Comparison of ENCODE assay signal across 8 cellular contexts in genomic region chr1:150575518-150576366, GRCh38. TPM values are rescaled to one million over a fixed set of nuclear protein-coding genes. Genes with fewer than 3 reads are reported as not detected.
DNase-seq lines count a peak whose midpoint lies in the region; ATAC-seq, FAIRE-seq and TF ChIP-seq lines count a peak whose summit lies in the region.

No MANE protein-coding gene starts in this region.

- DNase-seq in BJ (ENCODE audit: low read depth) (no peak), bronchial epithelial cell (ENCODE audit: low read depth) (peak; percentile 15), myocyte (ENCODE audit: low read depth) (peak; percentile 64), KG1 (lab: John Stamatoyannopoulos, UW) (no peak), NCI-H1092 treated with DMSO at 0.1 percent for 48 hours (lab: John Stamatoyannopoulos, UW) (no peak), NCI-H1694 (lab: John Stamatoyannopoulos, UW) (no peak)

- TF ChIP-seq CTCF in BJ (IDR thresholded peaks at IDR 0.05; ENCODE audit: insufficient read depth, low read depth, low read length) = no peak
- no peak for TF ChIP-seq CTCF in bronchial epithelial cell (IDR thresholded peaks at IDR 0.05; ENCODE audit: insufficient read depth, low read length, severe bottlenecking)

- H3K36me3 ChIP-seq in BJ (ENCODE audit: control insufficient read depth, insufficient read depth, low read length) (peaks cover 19% of the 10 kb centered on the region), KOPT-K1 (ENCODE audit: insufficient read depth, low read length) (peaks cover 81% of the 10 kb centered on the region), bronchial epithelial cell (ENCODE audit: control insufficient read depth, insufficient read depth, low read length) (peaks cover 21% of the 10 kb centered on the region)

- CTCF ChIA-PET in BJ (lab: Yijun Ruan, JAX) = interaction anchor here (0.6 to 8.4 kb wide), 6 partner anchors 8 to 431 kb away, joined by 3 to 72 read pairs (median 4); partner anchors contain the start of gene MINDY1

- H3K27me3 ChIP-seq in BJ (ENCODE audit: control insufficient read depth, insufficient read depth, low read length) (no peaks in the 10 kb centered on the region), bronchial epithelial cell (ENCODE audit: control insufficient read depth, insufficient read depth, low read length) (no peaks in the 10 kb centered on the region)

- POLR2A ChIA-PET in BJ (lab: Charles Lee) = interaction anchor here (0.6 to 2.9 kb wide), 3 partner anchors 8 to 468 kb away, joined by 3 to 18 read pairs (median 14); no protein-coding TSS in a partner anchor

- peak overlapping the region; percentile 2 for H3K27ac ChIP-seq in KOPT-K1 (ENCODE audit: low read depth, low read length, poor library complexity, severe bottlenecking)

- H3K9me3 ChIP-seq in KOPT-K1 (ENCODE audit: insufficient read depth, low read length, poor library complexity, severe bottlenecking) = no peaks in the 10 kb centered on the region

- no peak for ATAC-seq in GM21515 (IDR thresholded peaks at IDR 0.05; ENCODE audit: unreplicated experiment)

- no peak for FAIRE-seq in bronchial epithelial cell (lab: Jason Lieb, UNC)

- H3K4me3 ChIP-seq in BJ (ENCODE audit: low read depth, low read length) = peak overlapping the region; percentile 74
- peak overlapping the region; percentile 99 for H3K4me3 ChIP-seq in bronchial epithelial cell (ENCODE audit: low read depth, low read length)

RNA-seq across cellular contexts. Expression of gene MCL1, which starts 3.7 kb away (rescaled TPM):
- 45.4 and 80.5 TPM in 2 replicates for polyA plus RNA-seq in BJ (2011; rRNA removed)
- polyA minus RNA-seq in BJ (2011; rRNA and poly(A)+ RNA removed) = 69.5 and 71.5 TPM in 2 replicates
- total RNA-seq in bronchial epithelial cell (247 and 280 TPM in 2 replicates), myocyte (162 and 186 TPM in 2 replicates)
- polyA plus RNA-seq in myocyte (2012) = 93.5 TPM

RNA-seq across cellular contexts. Expression of gene ADAMTSL4, which starts 26.5 kb away (rescaled TPM):
- polyA plus RNA-seq in BJ (2011; rRNA removed) = 6.1 and 8.6 TPM in 2 replicates
- polyA minus RNA-seq in BJ (2011; rRNA and poly(A)+ RNA removed) = 3.8 and 5.9 TPM in 2 replicates
- total RNA-seq in bronchial epithelial cell (1.2 and 1.6 TPM in 2 replicates), myocyte (10.9 and 16.2 TPM in 2 replicates)
- polyA plus RNA-seq in myocyte (2012) = 42.7 TPM

RNA-seq across cellular contexts. Expression of gene ENSA, which starts 53.7 kb away (rescaled TPM):
- 35.8 and 47.2 TPM in 2 replicates for polyA plus RNA-seq in BJ (2011; rRNA removed)
- polyA minus RNA-seq in BJ (2011; rRNA and poly(A)+ RNA removed) = 11.8 and 26.8 TPM in 2 replicates
- total RNA-seq in bronchial epithelial cell = 123 and 124 TPM in 2 replicates
- 86.7 and 116 TPM in 2 replicates for total RNA-seq in myocyte
- polyA plus RNA-seq in myocyte (2012) = 81.1 TPM

Comparison
In these comparisons a context has a peak if more than half of its experiments do, and no peak if none do; other contexts are left out.
1. DNase-seq: peak in bronchial epithelial cell (single experiment) and myocyte (single experiment); none in BJ (single experiment), KG1 (single experiment), NCI-H1092 treated with DMSO at 0.1 percent for 48 hours (single experiment) and NCI-H1694 (single experiment).